Comparison of ENCODE assay signal across 21 cellular contexts in genomic region chr5:124644582-124644981, GRCh38.
DNase-seq lines count a peak whose midpoint lies in the region; ATAC-seq and TF ChIP-seq lines count a peak whose summit lies in the region.
"Had no signal": no experiment of that assay in that cellular context is flagged by ENCODE, and none has a peak within 500 bp of the region (broad histone marks: within the 10 kb centered on the region; RNA-seq: fewer than 3 reads in every experiment).

No MANE protein-coding gene starts in this region.

- H3K4me3 ChIP-seq in HUES48 (ENCODE audit: low read depth, low read length) = no peak overlapping the region
- no peak overlapping the region for H3K4me3 ChIP-seq in SU-DHL-6 (ENCODE audit: insufficient read depth, low read length, poor library complexity, severe bottlenecking)
- no peak overlapping the region for H3K4me3 ChIP-seq in iPS-20b (ENCODE audit: low read length)
- H3K4me3 ChIP-seq: BLaER1, SJCRH30 had no signal

- H3K9me3 ChIP-seq in HUES48 (ENCODE audit: control insufficient read depth, insufficient read depth, low read length) (no peaks in the 10 kb centered on the region), SU-DHL-6 (ENCODE audit: insufficient read depth, low read length) (no peaks in the 10 kb centered on the region), iPS-20b (ENCODE audit: insufficient read depth, low read depth, low read length) (no peaks in the 10 kb centered on the region; the same call in 1 of the 2 replicates)
- H3K9me3 ChIP-seq: BLaER1, SJCRH30 had no signal

- peaks cover 39% of the 10 kb centered on the region for H3K79me2 ChIP-seq in SU-DHL-6 (ENCODE audit: insufficient read depth, low read length)

- H4K20me1 ChIP-seq in SU-DHL-6 (ENCODE audit: low read depth, low read length) = no peaks in the 10 kb centered on the region

- ATAC-seq in GM18870 (IDR thresholded peaks at IDR 0.05; ENCODE audit: unreplicated experiment) (no peak), HG02973 (IDR thresholded peaks at IDR 0.05; ENCODE audit: unreplicated experiment) (no peak)

- no peak for TF ChIP-seq CTCF in SU-DHL-6 (IDR thresholded peaks at IDR 0.05; ENCODE audit: insufficient read depth, low read length, poor library complexity, severe bottlenecking)

- H3K9ac ChIP-seq in HUES48 (ENCODE audit: low read depth, low read length) (no peak overlapping the region), SU-DHL-6 (ENCODE audit: low read length) (peak overlapping the region; percentile 59; the same call in 1 of the 2 replicates), iPS-20b (ENCODE audit: low read depth, low read length) (peak overlapping the region; percentile 20; the same call in 1 of the 2 replicates)
- H3K9ac ChIP-seq: BLaER1 had no signal

- H3K36me3 ChIP-seq in HUES48 (ENCODE audit: control insufficient read depth, insufficient read depth, low read length) (peaks cover 48% of the 10 kb centered on the region), SU-DHL-6 (ENCODE audit: low read length) (peaks cover 43% of the 10 kb centered on the region; the same call in 1 of the 2 replicates), iPS-20b (ENCODE audit: insufficient read depth, low read depth, low read length) (peaks cover 88% of the 10 kb centered on the region)

- no peak overlapping the region for H2AFZ ChIP-seq in SU-DHL-6 (ENCODE audit: low read depth, low read length, severe bottlenecking)

- H3K4me2 ChIP-seq in SU-DHL-6 (ENCODE audit: low read depth, low read length, poor library complexity, severe bottlenecking) = no peak overlapping the region

- peaks cover 32% of the 10 kb centered on the region for H3F3A ChIP-seq in SU-DHL-6 (ENCODE audit: insufficient read depth)

- no peaks in the 10 kb centered on the region for H3K9me2 ChIP-seq in SU-DHL-6 (replicated peaks; ENCODE audit: insufficient read depth, low read length)

- DNase-seq in LoVo (ENCODE audit: low spot score) (no peak), MV-4-11 (lab: John Stamatoyannopoulos, UW) (no peak)
- DNase-seq: ACHN; CD4-positive, alpha-beta T cell; DMS153; GOT3; KG1; NCI-H1105 treated with DMSO at 0.1 percent for 48 hours; NCI-H2029 treated with DMSO at 0.1 percent for 48 hours; NCI-H2171; NCI-H345; NCI-H524; NCI-H774; NK-92 treated with Interleukin-12 subunit alpha and Interleukin-12 subunit beta, amount 100 ng/mL, for 24 hours; SJCRH30 had no signal

- H3K27me3 ChIP-seq in HUES48 (ENCODE audit: control insufficient read depth, insufficient read depth, low read length) (no peaks in the 10 kb centered on the region), SU-DHL-6 (ENCODE audit: low read length) (no peaks in the 10 kb centered on the region), iPS-20b (ENCODE audit: insufficient read depth, low read length) (no peaks in the 10 kb centered on the region)
- H3K27me3 ChIP-seq: BLaER1, SJCRH30 had no signal

- H3K27ac ChIP-seq in HUES48 (ENCODE audit: low read depth, low read length) (peak overlapping the region; percentile 28), SU-DHL-6 (ENCODE audit: low read depth, low read length) (peak overlapping the region; percentile 98), iPS-20b (ENCODE audit: low read length) (no peak overlapping the region)
- H3K27ac ChIP-seq: BLaER1 had no signal

- H3K4me1 ChIP-seq in HUES48 (ENCODE audit: control insufficient read depth, insufficient read depth, low read length) (peaks cover 49% of the 10 kb centered on the region), iPS-20b (ENCODE audit: insufficient read depth, low read length) (peaks cover 40% of the 10 kb centered on the region)
